In genomic region chr14:73710737-73711136, GRCh38 we compare ENCODE assay signal across 1 cellular context.
TF ChIP-seq lines count a peak whose summit lies in the region.

No MANE protein-coding gene starts in this region.

TF ChIP-seq in A549, 52 proteins besides CTCF, POLR2A, EP300 and RAD21 (continued from another document):
- no peak for TF ChIP-seq HMGXB4 (CRISPR knock-in tag; IDR thresholded peaks at IDR 0.05; ENCODE audit: borderline replicate concordance)
- TF ChIP-seq ZC3H11A (IDR thresholded peaks at IDR 0.05) = no peak
- no peak for TF ChIP-seq PHF8 (IDR thresholded peaks at IDR 0.05; ENCODE audit: borderline replicate concordance, low read depth)
- TF ChIP-seq BCL3 (IDR thresholded peaks at IDR 0.05) = no peak
- TF ChIP-seq NR3C1 (IDR thresholded peaks at IDR 0.05) = no peak
- no peak for TF ChIP-seq ESRRA (IDR thresholded peaks at IDR 0.05; ENCODE audit: borderline replicate concordance, low read length)
- TF ChIP-seq HEYL (CRISPR knock-in tag; IDR thresholded peaks at IDR 0.05) = no peak
- TF ChIP-seq MYC (IDR thresholded peaks at IDR 0.05; ENCODE audit: borderline replicate concordance, low read length) = no peak
- no peak for TF ChIP-seq RCOR1 (IDR thresholded peaks at IDR 0.05; ENCODE audit: low read depth, low read length)
- no peak for TF ChIP-seq ATOH8 (CRISPR knock-in tag; IDR thresholded peaks at IDR 0.05; ENCODE audit: low read depth)
TF ChIP-seq in A549: peak in this region for 0.
